In genomic region chr5:159639590-159639989, GRCh38 we compare ENCODE assay signal across 9 cellular contexts.
"Had no signal": no experiment of that assay in that cellular context is flagged by ENCODE, and none has a peak within 500 bp of the region (broad histone marks: within the 10 kb centered on the region; RNA-seq: fewer than 3 reads in every experiment).

No MANE protein-coding gene starts in this region.

- ATAC-seq: HCT116, HepG2 had no signal

- DNase-seq: GOT3, H7, HFFc6 had no signal

- H2AFZ ChIP-seq: GM23248 had no signal

- H3K4me3 Mint-ChIP-seq: HFFc6, IgD-negative memory B cell had no signal

- H3K36me3 ChIP-seq: HAP-1 had no signal

- H3K27me3 Mint-ChIP-seq: IgD-negative memory B cell had no signal

- H3K27ac Mint-ChIP-seq: HFFc6, IgD-negative memory B cell had no signal

- H3K9me3 Mint-ChIP-seq: HFFc6 had no signal

- H3K4me3 ChIP-seq: GM23248, HAP-1 had no signal

- H3K4me1 ChIP-seq: HAP-1 had no signal

- H3K4me1 Mint-ChIP-seq: IgD-negative memory B cell had no signal

- H3K9me3 ChIP-seq: HAP-1 had no signal

- H3K9ac ChIP-seq: GM23248 had no signal

- H3K27ac ChIP-seq: GM23248, HL-60 had no signal
